Comparison of ENCODE assay signal across 23 cellular contexts in the genomic region with DNA sequence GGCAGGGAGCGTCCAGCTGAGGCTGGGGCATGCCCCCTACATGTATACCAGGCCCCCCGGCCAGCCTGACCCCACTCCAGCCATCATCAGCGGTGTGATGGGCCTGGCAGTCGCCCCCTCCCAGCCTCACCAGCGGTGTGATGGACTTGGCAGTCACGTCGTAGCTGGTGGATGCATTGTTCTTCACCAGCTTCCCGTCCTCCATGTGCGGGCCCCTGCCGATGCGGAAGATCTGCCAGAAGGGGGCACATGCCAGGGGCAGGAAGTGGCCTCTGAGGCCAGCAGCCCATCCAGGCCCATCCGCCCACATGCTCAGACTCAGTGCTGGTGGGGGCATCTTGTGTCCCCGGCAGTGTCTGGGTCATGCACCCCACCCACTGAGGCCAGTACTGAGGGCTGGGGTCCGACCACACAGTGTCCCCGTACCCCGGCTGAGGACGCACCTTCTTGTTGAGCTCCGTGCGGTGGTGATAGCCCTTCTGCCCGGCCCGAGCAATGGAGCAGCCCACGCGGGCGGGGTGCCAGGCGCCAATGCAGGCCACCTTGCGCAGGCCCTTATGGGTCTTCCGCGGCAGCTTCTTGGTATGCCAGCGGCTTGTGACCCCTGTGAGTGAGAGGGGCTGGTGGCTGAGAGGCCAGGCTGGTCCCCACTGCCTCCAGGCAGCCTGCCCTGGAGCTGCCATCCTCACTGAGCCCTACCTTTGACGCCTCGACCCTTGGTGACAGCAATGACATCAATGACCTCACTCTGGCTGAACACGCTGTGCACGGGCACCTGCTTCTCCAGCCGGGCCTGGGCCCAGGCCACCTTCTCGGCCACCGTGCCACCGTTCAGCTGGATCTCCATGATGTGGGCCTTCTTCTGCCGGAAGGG. TPM values are rescaled to one million over a fixed set of nuclear protein-coding genes. Genes with fewer than 3 reads are reported as not detected.
"Had no signal": no experiment of that assay in that cellular context is flagged by ENCODE, and none has a peak within 500 bp of the region (broad histone marks: within the 10 kb centered on the region; RNA-seq: fewer than 3 reads in every experiment).

No MANE protein-coding gene starts in this region.

- H3K27me3 ChIP-seq: esophagus muscularis mucosa, left lung, stomach, testis, upper lobe of right lung had no signal

- H3K27me3 Mint-ChIP-seq: activated CD4-positive, alpha-beta memory T cell treated with anti-CD3 and anti-CD28 coated beads for 36 hours; activated CD4-positive, alpha-beta T cell treated with anti-CD3 and anti-CD28 coated beads for 36 hours; activated CD8-positive, alpha-beta memory T cell treated with anti-CD3 and anti-CD28 coated beads, Interleukin-2, amount 10 ng/mL, durations not matched to agents 7 days and 5 days; activated naive CD8-positive, alpha-beta T cell treated with anti-CD3 and anti-CD28 coated beads, Interleukin-2, amount 50 U/mL, for 24 hours had no signal

- H3K4me3 Mint-ChIP-seq: activated CD4-positive, alpha-beta memory T cell treated with anti-CD3 and anti-CD28 coated beads for 36 hours; activated CD4-positive, alpha-beta T cell treated with anti-CD3 and anti-CD28 coated beads for 36 hours; activated CD8-positive, alpha-beta memory T cell treated with anti-CD3 and anti-CD28 coated beads, Interleukin-2, amount 10 ng/mL, durations not matched to agents 7 days and 5 days; activated naive CD4-positive, alpha-beta T cell treated with anti-CD3 and anti-CD28 coated beads for 36 hours; activated naive CD8-positive, alpha-beta T cell treated with anti-CD3 and anti-CD28 coated beads, Interleukin-2, amount 50 U/mL, for 24 hours; natural killer cell had no signal

- H3K27ac ChIP-seq: esophagus muscularis mucosa, left lung, stomach, testis, upper lobe of right lung had no signal

- H3K4me3 ChIP-seq: esophagus muscularis mucosa, left lung, smooth muscle cell, stomach, testis, upper lobe of right lung had no signal

- H3K9me3 ChIP-seq: esophagus muscularis mucosa, left lung, stomach, testis, upper lobe of right lung had no signal

- ATAC-seq: activated CD4-positive, alpha-beta T cell treated with anti-CD3 and anti-CD28 coated beads for 36 hours; activated CD8-positive, alpha-beta memory T cell treated with anti-CD3 and anti-CD28 coated beads, Interleukin-2, amount 10 ng/mL, durations not matched to agents 7 days and 5 days; activated naive CD8-positive, alpha-beta T cell treated with anti-CD3 and anti-CD28 coated beads, Interleukin-2, amount 50 U/mL, for 24 hours; left lung; natural killer cell; right cardiac atrium; upper lobe of right lung had no signal

- H3K9me3 Mint-ChIP-seq: activated CD4-positive, alpha-beta memory T cell treated with anti-CD3 and anti-CD28 coated beads for 36 hours; activated naive CD4-positive, alpha-beta T cell treated with anti-CD3 and anti-CD28 coated beads for 36 hours; activated naive CD8-positive, alpha-beta T cell treated with anti-CD3 and anti-CD28 coated beads, Interleukin-2, amount 50 U/mL, for 24 hours; activated T-helper 2 cell treated with anti-CD3 and anti-CD28 coated beads, Interferon-gamma antibody, Interleukin-2, Interleukin-4, amounts not matched to agents 10 μg/mL and 5 μg/mL and 100 μg/mL, durations not matched to agents 14 hours and 24 hours and 36 hours; natural killer cell had no signal

- H3K36me3 ChIP-seq: esophagus muscularis mucosa, left lung, stomach, upper lobe of right lung had no signal

- H3K27ac Mint-ChIP-seq: activated CD4-positive, alpha-beta memory T cell treated with anti-CD3 and anti-CD28 coated beads for 36 hours; activated CD4-positive, alpha-beta T cell treated with anti-CD3 and anti-CD28 coated beads for 36 hours; activated CD8-positive, alpha-beta memory T cell treated with anti-CD3 and anti-CD28 coated beads, Interleukin-2, amount 10 ng/mL, durations not matched to agents 7 days and 5 days; activated naive CD4-positive, alpha-beta T cell treated with anti-CD3 and anti-CD28 coated beads for 36 hours; activated naive CD8-positive, alpha-beta T cell treated with anti-CD3 and anti-CD28 coated beads, Interleukin-2, amount 50 U/mL, for 24 hours; activated T-helper 2 cell treated with anti-CD3 and anti-CD28 coated beads, Interferon-gamma antibody, Interleukin-2, Interleukin-4, amounts not matched to agents 10 μg/mL and 5 μg/mL and 100 μg/mL, durations not matched to agents 14 hours and 24 hours and 36 hours; natural killer cell had no signal

- H3K36me3 Mint-ChIP-seq: activated CD4-positive, alpha-beta memory T cell treated with anti-CD3 and anti-CD28 coated beads for 36 hours; activated CD8-positive, alpha-beta memory T cell treated with anti-CD3 and anti-CD28 coated beads, Interleukin-2, amount 10 ng/mL, durations not matched to agents 7 days and 5 days; natural killer cell had no signal

- H3K4me2 ChIP-seq: smooth muscle cell had no signal

- DNase-seq: activated CD4-positive, alpha-beta memory T cell treated with anti-CD3 and anti-CD28 coated beads for 36 hours; activated CD4-positive, alpha-beta T cell treated with anti-CD3 and anti-CD28 coated beads for 36 hours; activated CD8-positive, alpha-beta memory T cell treated with anti-CD3 and anti-CD28 coated beads, Interleukin-2, amount 10 ng/mL, durations not matched to agents 7 days and 5 days; activated naive CD4-positive, alpha-beta T cell treated with anti-CD3 and anti-CD28 coated beads for 36 hours; activated naive CD8-positive, alpha-beta T cell treated with anti-CD3 and anti-CD28 coated beads, Interleukin-2, amount 50 U/mL, for 24 hours; activated T-cell treated with anti-CD3 and anti-CD28 coated beads, Interleukin-2, amount 50 U/mL, for 1 hour; hippocampal formation; kidney; left lung; mesendoderm; natural killer cell; stomach; T-helper 1 cell; T1000; testis; upper lobe of right lung had no signal

RNA-seq across cellular contexts. Expression of a gene that starts 7.8 kb away (rescaled TPM):
- total RNA-seq: activated CD4-positive, alpha-beta memory T cell treated with anti-CD3 and anti-CD28 coated beads for 36 hours; activated CD4-positive, alpha-beta T cell treated with anti-CD3 and anti-CD28 coated beads for 36 hours; activated naive CD4-positive, alpha-beta T cell treated with anti-CD3 and anti-CD28 coated beads for 36 hours; aorta; esophagus muscularis mucosa; glomerular endothelial cell; kidney; natural killer cell; posterior vena cava; smooth muscle cell; stomach; upper lobe of right lung had no signal
- polyA plus RNA-seq: aorta had no signal

RNA-seq across cellular contexts. Expression of a gene that starts 19.9 kb away (rescaled TPM):
- total RNA-seq: activated CD4-positive, alpha-beta memory T cell treated with anti-CD3 and anti-CD28 coated beads for 36 hours; activated CD4-positive, alpha-beta T cell treated with anti-CD3 and anti-CD28 coated beads for 36 hours; activated CD8-positive, alpha-beta memory T cell treated with anti-CD3 and anti-CD28 coated beads, Interleukin-2, amount 10 ng/mL, durations not matched to agents 7 days and 5 days; activated naive CD4-positive, alpha-beta T cell treated with anti-CD3 and anti-CD28 coated beads for 36 hours; aorta; esophagus muscularis mucosa; glomerular endothelial cell; kidney; left lung; natural killer cell; posterior vena cava; right cardiac atrium; smooth muscle cell; stomach; upper lobe of right lung had no signal
- polyA plus RNA-seq: aorta, right cardiac atrium, smooth muscle cell, stomach had no signal
